1 cellular context compared by ENCODE assay signal in genomic region chr16:22962905-22963304, GRCh38.
TF ChIP-seq lines count a peak whose summit lies in the region.

No MANE protein-coding gene starts in this region.

TF ChIP-seq in WTC11, 78 proteins besides CTCF, POLR2A, EP300 and RAD21 (continued from another document):
- TF ChIP-seq, protein P1, sequence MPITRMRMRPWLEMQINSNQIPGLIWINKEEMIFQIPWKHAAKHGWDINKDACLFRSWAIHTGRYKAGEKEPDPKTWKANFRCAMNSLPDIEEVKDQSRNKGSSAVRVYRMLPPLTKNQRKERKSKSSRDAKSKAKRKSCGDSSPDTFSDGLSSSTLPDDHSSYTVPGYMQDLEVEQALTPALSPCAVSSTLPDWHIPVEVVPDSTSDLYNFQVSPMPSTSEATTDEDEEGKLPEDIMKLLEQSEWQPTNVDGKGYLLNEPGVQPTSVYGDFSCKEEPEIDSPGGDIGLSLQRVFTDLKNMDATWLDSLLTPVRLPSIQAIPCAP (CRISPR knock-in tag; IDR thresholded peaks at IDR 0.05) = no peak
